ENCODE assay signal across 8 cellular contexts in the genomic region with DNA sequence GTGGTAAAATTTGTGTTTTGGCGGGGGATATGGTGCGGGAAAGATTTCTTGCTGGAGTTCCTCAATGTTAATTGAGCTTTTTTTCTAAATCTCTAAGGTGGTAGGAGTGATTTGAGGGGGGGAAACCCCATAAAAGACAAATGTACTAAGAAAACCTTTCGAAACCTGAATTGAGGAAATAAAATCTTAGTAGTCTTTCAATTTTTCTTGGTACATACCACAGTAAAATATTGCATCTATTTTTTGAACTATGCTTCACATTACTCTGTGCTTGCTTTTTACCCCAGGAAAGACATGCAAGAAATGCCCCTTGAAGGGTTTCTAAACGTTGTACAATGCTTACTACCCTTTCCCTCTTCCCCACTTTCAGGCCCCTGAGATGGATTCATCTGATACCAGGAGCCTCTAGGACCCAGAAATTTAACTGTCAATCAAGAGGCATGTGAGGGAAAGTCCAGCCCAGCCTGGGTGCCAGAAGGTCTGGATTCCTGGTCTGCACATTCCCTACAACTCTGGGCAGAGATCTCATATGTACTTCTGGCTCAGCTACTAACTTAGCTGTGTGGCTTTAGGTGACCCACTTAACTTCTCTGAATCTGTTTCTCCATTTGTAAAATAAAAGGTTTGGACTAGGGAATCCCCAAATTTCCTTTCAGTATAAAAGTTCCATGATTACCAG. TPM values are rescaled to one million over a fixed set of nuclear protein-coding genes. Genes with fewer than 3 reads are reported as not detected.
DNase-seq lines count a peak whose midpoint lies in the region; ATAC-seq, FAIRE-seq and TF ChIP-seq lines count a peak whose summit lies in the region.

No MANE protein-coding gene starts in this region.

- H3K36me3 ChIP-seq in pancreas: no peaks in the 10 kb centered on the region

- TF ChIP-seq CTCF in brain (conservative IDR thresholded peaks at IDR 0.05): no peak
- TF ChIP-seq CTCF in pancreas (IDR thresholded peaks at IDR 0.05): no peak
- no peak for TF ChIP-seq CTCF in nephron progenitor cell (IDR thresholded peaks at IDR 0.05)

- 73 to 79% methylated on average over 4 of the region's 4 CpGs for WGBS in pancreas, 2 donors

- peak overlapping the region in 3 of 4 donors; percentile 1 to 78 (median 78) for H3K27ac ChIP-seq in pancreas

- H3K27me3 ChIP-seq in pancreas: no peaks in the 10 kb centered on the region

- no peaks in the 10 kb centered on the region for H3K27me3 Mint-ChIP-seq in brain
- H3K27me3 Mint-ChIP-seq in nephron progenitor cell (ENCODE audit: low read depth, poor library complexity): peaks cover 3% of the 10 kb centered on the region

- DNase-seq in pancreas (no peak), SIG-M5 (lab: John Stamatoyannopoulos, UW) (no peak), nephron progenitor cell (no peak)
- DNase-seq in stimulated activated naive CD4-positive, alpha-beta T cell treated with Interleukin-2 at 50 U/mL for 16 hours (lab: John Stamatoyannopoulos, UW): no peak
- no peak for DNase-seq in activated CD8-positive, alpha-beta memory T cell treated with anti-CD3 and anti-CD28 coated beads, Interleukin-2, amount 50 U/mL, for 4 hours

- H3K4me3 Mint-ChIP-seq in brain (peak overlapping the region in 2 of 5 experiments; percentile 22 to 38), nephron progenitor cell (no peak overlapping the region)

- no peaks in the 10 kb centered on the region for H3K9me3 ChIP-seq in pancreas

- H3K36me3 Mint-ChIP-seq in brain (no peaks in the 10 kb centered on the region), nephron progenitor cell (ENCODE audit: low read depth) (peaks cover 6% of the 10 kb centered on the region)

- intact Hi-C loops in pancreas (cut with DNase I): loop anchor here in 1 of 3 donors (10.0 kb wide), 1 partner anchor 61 kb away; no protein-coding TSS in a partner anchor

- peak; percentile 13 for ATAC-seq in HG03460 (IDR thresholded peaks at IDR 0.05; ENCODE audit: unreplicated experiment)
- ATAC-seq in pancreas: peak in 1 of 4 donors; percentile 13

- no peaks in the 10 kb centered on the region for H3K9me3 Mint-ChIP-seq in brain
- H3K9me3 Mint-ChIP-seq in nephron progenitor cell: no peaks in the 10 kb centered on the region

- H3K4me1 ChIP-seq in pancreas: peaks cover 27 to 60% (median 47%) of the 10 kb centered on the region in 3 donors

- H3K27ac Mint-ChIP-seq in brain: peak overlapping the region in 3 of 5 experiments; percentile 90 to 96 (median 94)
- no peak overlapping the region for H3K27ac Mint-ChIP-seq in nephron progenitor cell

- H3K4me1 Mint-ChIP-seq in brain: peaks cover 69% of the 10 kb centered on the region
- peaks cover 59% of the 10 kb centered on the region for H3K4me1 Mint-ChIP-seq in nephron progenitor cell

- peak overlapping the region; percentile 28; the same call in 1 of the 2 replicates for H3K4me3 ChIP-seq in GM08714 (ENCODE audit: low read length)
- no peak overlapping the region for H3K4me3 ChIP-seq in pancreas

- FAIRE-seq in pancreas (lab: Jason Lieb, UNC): no peak

RNA-seq across cellular contexts. Expression of a gene that starts 5.8 kb away (rescaled TPM):
- 37.4 TPM for polyA plus RNA-seq in brain (ENCODE audit: insufficient read depth, low read depth, low replicate concordance)
- 100 to 1,000 TPM; 323 to 679 (median 523) TPM for total RNA-seq in pancreas
- 100 to 1,000 TPM; 283 to 352 TPM for polyA plus RNA-seq in pancreas

RNA-seq across cellular contexts. Expression of a gene that starts 53.0 kb away (rescaled TPM):
- 32.5 TPM for polyA plus RNA-seq in brain (ENCODE audit: insufficient read depth, low read depth, low replicate concordance)
- total RNA-seq in pancreas: 10 to 100 TPM in 1 of 6 donors, 1 to 10 TPM in 5; 4.2 to 12.4 (median 6.8) TPM
- 10 to 100 TPM; 15.0 to 21.1 TPM for polyA plus RNA-seq in pancreas

RNA-seq across cellular contexts. Expression of a gene that starts 53.5 kb away (rescaled TPM):
- polyA plus RNA-seq in brain (ENCODE audit: insufficient read depth, low read depth, low replicate concordance) (10.1 TPM), pancreas (10 to 100 TPM in 1 of 2 donors, 1 to 10 TPM in 1; 8.4 to 14.3 TPM)
- 10 to 100 TPM; 22.2 to 39.8 (median 26.4) TPM for total RNA-seq in pancreas
